Comparison of ENCODE assay signal across 15 cellular contexts in genomic region chr7:141689072-141689825, GRCh38. TPM values are rescaled to one million over a fixed set of nuclear protein-coding genes. Genes with fewer than 3 reads are reported as not detected.
"Had no signal": no experiment of that assay in that cellular context is flagged by ENCODE, and none has a peak within 500 bp of the region (broad histone marks: within the 10 kb centered on the region; RNA-seq: fewer than 3 reads in every experiment).

No MANE protein-coding gene starts in this region.

RNA-seq across cellular contexts. Expression of gene WEE2, which starts 18.9 kb away (rescaled TPM):
- total RNA-seq: activated B cell treated with CpG ODN at 0.5 μM for 24 hours; activated CD4-positive, alpha-beta memory T cell treated with anti-CD3 and anti-CD28 coated beads for 36 hours; activated CD4-positive, alpha-beta T cell treated with anti-CD3 and anti-CD28 coated beads, Interleukin-2, amount 10 ng/mL, durations not matched to agents 24 days and 14 days; activated CD8-positive, alpha-beta memory T cell treated with anti-CD3 and anti-CD28 coated beads for 36 hours; activated CD8-positive, alpha-beta T cell treated with anti-CD3 and anti-CD28 coated beads for 36 hours; activated naive CD4-positive, alpha-beta T cell treated with anti-CD3 and anti-CD28 coated beads for 36 hours; activated naive CD4-positive, alpha-beta T cell treated with anti-CD3 and anti-CD28 coated beads, Interleukin-2, amount 50 U/mL, for 72 hours; activated naive CD8-positive, alpha-beta T cell treated with anti-CD3 and anti-CD28 coated beads for 36 hours; activated T-cell treated with anti-CD3 and anti-CD28 coated beads, Interleukin-2, amount 50 U/mL, for 4 hours; activated T-cell treated with anti-CD3 and anti-CD28 coated beads, Interleukin-2, amount 50 U/mL, for 72 hours; adrenal gland; ascending aorta; bronchial epithelial cell; T-cell had no signal
- polyA plus RNA-seq: cardiac muscle cell had no signal
